ENCODE assay signal across 15 cellular contexts in the genomic region with DNA sequence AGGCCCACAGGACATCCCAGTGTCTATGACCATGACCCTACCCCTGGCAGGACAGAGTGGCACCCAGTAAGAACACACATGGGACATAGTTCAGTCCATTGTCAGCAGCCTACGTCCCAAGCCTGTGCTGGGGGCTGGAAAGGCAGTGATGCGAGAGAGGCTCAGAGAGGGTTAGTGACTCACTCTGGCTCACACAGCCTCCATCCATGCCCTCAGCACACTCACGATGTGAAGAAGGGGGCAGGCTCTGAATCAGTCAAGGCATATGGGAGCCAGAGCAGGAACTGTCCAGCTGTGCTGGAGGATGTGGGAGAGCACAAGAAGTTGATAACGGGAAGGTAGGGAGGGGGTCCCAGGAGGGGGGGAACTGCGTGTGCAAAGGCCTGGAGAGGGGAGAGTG.
DNase-seq lines count a peak whose midpoint lies in the region; ATAC-seq, FAIRE-seq and TF ChIP-seq lines count a peak whose summit lies in the region.
"Had no signal": no experiment of that assay in that cellular context is flagged by ENCODE, and none has a peak within 500 bp of the region (broad histone marks: within the 10 kb centered on the region; RNA-seq: fewer than 3 reads in every experiment).

No MANE protein-coding gene starts in this region.

- H3K9me3 ChIP-seq in naive thymus-derived CD4-positive, alpha-beta T cell (ENCODE audit: control insufficient read depth in 2 of 3, low read length in 3 of 3): no peaks in the 10 kb centered on the region
- no peaks in the 10 kb centered on the region for H3K9me3 ChIP-seq in PC-9 (ENCODE audit: insufficient read depth, low read depth)
- H3K9me3 ChIP-seq: breast epithelium had no signal

- H3K4me2 ChIP-seq in PC-9: no peak overlapping the region

- CTCF ChIA-PET in naive thymus-derived CD4-positive, alpha-beta T cell (lab: Charles Lee): interaction anchor here (1.3 to 1.6 kb wide), 2 partner anchors 11 to 57 kb away, joined by 4 to 10 read pairs; no protein-coding TSS in a partner anchor
- CTCF ChIA-PET in activated CD8-positive, alpha-beta memory T cell treated with anti-CD3 and anti-CD28 coated beads, Interleukin-2, amount 10 ng/mL, durations not matched to agents 7 days and 5 days (lab: Charles Lee): no interaction called here
- CTCF ChIA-PET in PC-9 (lab: Charles Lee): no interaction called here

- H3K27me3 Mint-ChIP-seq in CD14-positive monocyte (ENCODE audit: low read depth in 3 of 3): no peaks in the 10 kb centered on the region
- H3K27me3 Mint-ChIP-seq in activated naive CD8-positive, alpha-beta T cell treated with anti-CD3 and anti-CD28 coated beads, Interleukin-2, amount 10 ng/mL, durations not matched to agents 7 days and 5 days: no peaks in the 10 kb centered on the region
- H3K27me3 Mint-ChIP-seq in naive thymus-derived CD4-positive, alpha-beta T cell: no peaks in the 10 kb centered on the region
- H3K27me3 Mint-ChIP-seq in activated CD8-positive, alpha-beta memory T cell treated with anti-CD3 and anti-CD28 coated beads, Interleukin-2, amount 10 ng/mL, durations not matched to agents 7 days and 5 days: no peaks in the 10 kb centered on the region

- H3K27me3 ChIP-seq in naive thymus-derived CD4-positive, alpha-beta T cell (ENCODE audit: control insufficient read depth in 2 of 2, insufficient read depth in 2 of 2, low read length in 2 of 2): no peaks in the 10 kb centered on the region
- H3K27me3 ChIP-seq in PC-9 (ENCODE audit: insufficient read depth, low read depth): no peaks in the 10 kb centered on the region
- H3K27me3 ChIP-seq: breast epithelium had no signal

- peaks cover 4 to 86% (median 17%) of the 10 kb centered on the region in 3 experiments for H3K36me3 ChIP-seq in naive thymus-derived CD4-positive, alpha-beta T cell (ENCODE audit: control insufficient read depth in 2 of 3, insufficient read depth in 3 of 3, low read length in 3 of 3)
- no peaks in the 10 kb centered on the region; the same call in 1 of the 2 replicates for H3K36me3 ChIP-seq in PC-9 (ENCODE audit: low read depth)
- H3K36me3 ChIP-seq: breast epithelium had no signal

- no peaks in the 10 kb centered on the region for H3F3A ChIP-seq in PC-9 (ENCODE audit: insufficient read depth, low read depth)

- intact Hi-C loops in CD14-positive monocyte (cut with micrococcal nuclease) (no loop called here), PC-9 (cut with micrococcal nuclease; ENCODE audit: unreplicated experiment) (no loop called here)
- intact Hi-C loops in naive thymus-derived CD4-positive, alpha-beta T cell (cut with micrococcal nuclease): no loop called here

- BruUV-seq in PC-9 (replicated peaks; lab: Mats Ljungman, UMichigan): no TSS peak

- H3K4me1 Mint-ChIP-seq in CD14-positive monocyte: peaks cover 82% of the 10 kb centered on the region
- peaks cover 44% of the 10 kb centered on the region for H3K4me1 Mint-ChIP-seq in activated naive CD8-positive, alpha-beta T cell treated with anti-CD3 and anti-CD28 coated beads, Interleukin-2, amount 10 ng/mL, durations not matched to agents 7 days and 5 days
- H3K4me1 Mint-ChIP-seq in naive thymus-derived CD4-positive, alpha-beta T cell: peaks cover 51 to 92% (median 84%) of the 10 kb centered on the region in 7 donors
- peaks cover 45% of the 10 kb centered on the region for H3K4me1 Mint-ChIP-seq in activated CD8-positive, alpha-beta memory T cell treated with anti-CD3 and anti-CD28 coated beads, Interleukin-2, amount 10 ng/mL, durations not matched to agents 7 days and 5 days
- H3K4me1 Mint-ChIP-seq: nephron had no signal

- ATAC-seq in activated naive CD8-positive, alpha-beta T cell treated with anti-CD3 and anti-CD28 coated beads, Interleukin-2, amount 10 ng/mL, durations not matched to agents 7 days and 5 days (ENCODE audit: low read depth): no peak
- no peak for ATAC-seq in naive thymus-derived CD4-positive, alpha-beta T cell
- no peak for ATAC-seq in HG02678 (IDR thresholded peaks at IDR 0.05; ENCODE audit: unreplicated experiment)
- no peak for ATAC-seq in activated CD8-positive, alpha-beta memory T cell treated with anti-CD3 and anti-CD28 coated beads, Interleukin-2, amount 10 ng/mL, durations not matched to agents 7 days and 5 days

- H3K4me1 ChIP-seq in naive thymus-derived CD4-positive, alpha-beta T cell (ENCODE audit: control insufficient read depth in 2 of 2, insufficient read depth in 2 of 2, low read length in 2 of 2): peaks cover 0 to 37% of the 10 kb centered on the region in 2 donors
- no peaks in the 10 kb centered on the region for H3K4me1 ChIP-seq in PC-9 (replicated peaks; ENCODE audit: insufficient read depth)
- H3K4me1 ChIP-seq: breast epithelium had no signal

- H3K4me3 ChIP-seq in naive thymus-derived CD4-positive, alpha-beta T cell (ENCODE audit: low read length): no peak overlapping the region
- H3K4me3 ChIP-seq in PC-9: no peak overlapping the region
- H3K4me3 ChIP-seq: breast epithelium had no signal

- peaks cover 0 to 2% (median 0%) of the 10 kb centered on the region in 7 donors for H3K9me3 Mint-ChIP-seq in CD14-positive monocyte
- no peaks in the 10 kb centered on the region for H3K9me3 Mint-ChIP-seq in activated naive CD8-positive, alpha-beta T cell treated with anti-CD3 and anti-CD28 coated beads, Interleukin-2, amount 10 ng/mL, durations not matched to agents 7 days and 5 days
- no peaks in the 10 kb centered on the region for H3K9me3 Mint-ChIP-seq in naive thymus-derived CD4-positive, alpha-beta T cell
- H3K9me3 Mint-ChIP-seq in activated CD8-positive, alpha-beta memory T cell treated with anti-CD3 and anti-CD28 coated beads, Interleukin-2, amount 10 ng/mL, durations not matched to agents 7 days and 5 days (ENCODE audit: low read depth): no peaks in the 10 kb centered on the region
- H3K9me3 Mint-ChIP-seq: endodermal cell, nephron had no signal

- no peak for TF ChIP-seq CTCF in CD14-positive monocyte (IDR thresholded peaks at IDR 0.05)
- TF ChIP-seq CTCF in PC-9 (conservative IDR thresholded peaks at IDR 0.05): no peak

- H3K27ac ChIP-seq in naive thymus-derived CD4-positive, alpha-beta T cell (ENCODE audit: low read depth, low read length): peak overlapping the region; percentile 39
- no peak overlapping the region for H3K27ac ChIP-seq in PC-9
- H3K27ac ChIP-seq: breast epithelium had no signal

- H4K20me1 ChIP-seq in PC-9 (ENCODE audit: insufficient read depth): no peaks in the 10 kb centered on the region

- no peaks in the 10 kb centered on the region for H3K9me2 ChIP-seq in PC-9 (ENCODE audit: insufficient read depth)

- POLR2A ChIA-PET in activated naive CD8-positive, alpha-beta T cell treated with anti-CD3 and anti-CD28 coated beads, Interleukin-2, amount 10 ng/mL, durations not matched to agents 7 days and 5 days (lab: Charles Lee): interaction anchor here (1.0 kb wide), 1 partner anchor 14 kb away, joined by 3 read pairs; no protein-coding TSS in a partner anchor
- POLR2A ChIA-PET in naive thymus-derived CD4-positive, alpha-beta T cell (lab: Charles Lee): interaction anchor here (0.6 to 1.8 kb wide), 4 partner anchors 9 to 25 kb away, joined by 3 to 9 read pairs (median 6); no protein-coding TSS in a partner anchor
- POLR2A ChIA-PET in PC-9 (lab: Charles Lee; ENCODE audit: unreplicated experiment): no interaction called here

- no peak for TF ChIP-seq POLR2A in GM12891 (IDR thresholded peaks at IDR 0.05; ENCODE audit: low read depth, low read length)

- H3K36me3 Mint-ChIP-seq in CD14-positive monocyte: peaks cover 85 to 95% of the 10 kb centered on the region in 2 donors
- H3K36me3 Mint-ChIP-seq in activated naive CD8-positive, alpha-beta T cell treated with anti-CD3 and anti-CD28 coated beads, Interleukin-2, amount 10 ng/mL, durations not matched to agents 7 days and 5 days: peaks cover 44% of the 10 kb centered on the region
- peaks cover 0 to 50% (median 37%) of the 10 kb centered on the region in 5 donors for H3K36me3 Mint-ChIP-seq in naive thymus-derived CD4-positive, alpha-beta T cell
- peaks cover 48% of the 10 kb centered on the region for H3K36me3 Mint-ChIP-seq in activated CD8-positive, alpha-beta memory T cell treated with anti-CD3 and anti-CD28 coated beads, Interleukin-2, amount 10 ng/mL, durations not matched to agents 7 days and 5 days

- peak; percentile 70 for FAIRE-seq in GM12891 (lab: Jason Lieb, UNC)

- H2AFZ ChIP-seq in PC-9: no peak overlapping the region

- no peak for DNase-seq in CD14-positive monocyte (ENCODE audit: low spot score)
- no peak for DNase-seq in GM12891 (ENCODE audit: insufficient read length, low spot score)
- no peak for DNase-seq in activated naive CD8-positive, alpha-beta T cell treated with anti-CD3 and anti-CD28 coated beads, Interleukin-2, amount 10 ng/mL, durations not matched to agents 7 days and 5 days
- DNase-seq in naive thymus-derived CD4-positive, alpha-beta T cell: no peak
- DNase-seq in activated CD8-positive, alpha-beta memory T cell treated with anti-CD3 and anti-CD28 coated beads, Interleukin-2, amount 10 ng/mL, durations not matched to agents 7 days and 5 days: no peak
- no peak for DNase-seq in DMS79 (lab: John Stamatoyannopoulos, UW)
- DNase-seq in PC-9: no peak
- DNase-seq: endodermal cell, NCI-H1417 treated with DMSO at 0.1 percent for 48 hours, NCI-H774, SHP77 treated with DMSO at 0.1 percent for 48 hours, substantia nigra had no signal

- H3K79me2 ChIP-seq in PC-9 (ENCODE audit: low read depth): no peaks in the 10 kb centered on the region

- H3K27ac Mint-ChIP-seq in CD14-positive monocyte: peak overlapping the region in 6 of 7 donors; percentile 70 to 92 (median 81)
- peak overlapping the region; percentile 20 for H3K27ac Mint-ChIP-seq in activated naive CD8-positive, alpha-beta T cell treated with anti-CD3 and anti-CD28 coated beads, Interleukin-2, amount 10 ng/mL, durations not matched to agents 7 days and 5 days
- H3K27ac Mint-ChIP-seq in naive thymus-derived CD4-positive, alpha-beta T cell: peak overlapping the region in 8 of 9 donors; percentile 77 to 91 (median 84)
- H3K27ac Mint-ChIP-seq in activated CD8-positive, alpha-beta memory T cell treated with anti-CD3 and anti-CD28 coated beads, Interleukin-2, amount 10 ng/mL, durations not matched to agents 7 days and 5 days: no peak overlapping the region
- H3K27ac Mint-ChIP-seq: endodermal cell, nephron had no signal

- no peak overlapping the region for H3K4me3 Mint-ChIP-seq in CD14-positive monocyte
- no peak overlapping the region for H3K4me3 Mint-ChIP-seq in activated naive CD8-positive, alpha-beta T cell treated with anti-CD3 and anti-CD28 coated beads, Interleukin-2, amount 10 ng/mL, durations not matched to agents 7 days and 5 days
- peak overlapping the region in 1 of 10 donors; percentile 25 for H3K4me3 Mint-ChIP-seq in naive thymus-derived CD4-positive, alpha-beta T cell
- no peak overlapping the region for H3K4me3 Mint-ChIP-seq in activated CD8-positive, alpha-beta memory T cell treated with anti-CD3 and anti-CD28 coated beads, Interleukin-2, amount 10 ng/mL, durations not matched to agents 7 days and 5 days
- H3K4me3 Mint-ChIP-seq: endodermal cell, nephron had no signal

TF ChIP-seq in GM12891, 5 proteins besides CTCF, POLR2A, EP300 and RAD21 (continues in another document):
- TF ChIP-seq POLR2AphosphoS5 (IDR thresholded peaks at IDR 0.05; ENCODE audit: low read depth, low read length): no peak
- TF ChIP-seq POU2F2 (IDR thresholded peaks at IDR 0.05; ENCODE audit: low read depth, low read length): no peak
- no peak for TF ChIP-seq SPI1 (IDR thresholded peaks at IDR 0.05; ENCODE audit: low read depth, low read length)
- no peak for TF ChIP-seq TAF1 (IDR thresholded peaks at IDR 0.05; ENCODE audit: low read depth, low read length)
